In the genomic region with DNA sequence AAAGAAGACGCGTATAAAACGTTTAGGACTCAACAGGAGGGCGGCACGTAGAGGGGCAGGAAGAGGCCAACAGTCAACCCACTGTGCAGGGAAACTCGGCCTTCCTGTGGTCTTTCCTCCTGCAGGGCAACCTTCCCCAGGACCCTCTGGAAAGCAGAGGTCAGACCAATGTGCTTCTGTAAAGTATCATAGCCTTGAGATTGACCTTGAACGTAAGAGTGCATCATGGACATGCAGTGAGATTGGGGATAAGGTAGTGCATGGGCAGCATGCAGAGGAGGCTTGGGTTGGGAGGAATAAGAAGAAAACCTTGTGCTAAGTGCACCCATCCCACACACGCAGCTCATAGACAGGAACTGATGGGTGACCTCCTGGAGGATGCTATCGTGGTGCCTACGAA, we compare ENCODE assay signal across 1 cellular context.
TF ChIP-seq lines count a peak whose summit lies in the region.

No MANE protein-coding gene starts in this region.

TF ChIP-seq in HepG2, 621 proteins besides CTCF, POLR2A, EP300 and RAD21:
- no peak for TF ChIP-seq YEATS2 (CRISPR knock-in tag; IDR thresholded peaks at IDR 0.05; ENCODE audit: borderline replicate concordance)
- no peak for TF ChIP-seq AHDC1 (CRISPR knock-in tag; IDR thresholded peaks at IDR 0.05; ENCODE audit: borderline replicate concordance)
- TF ChIP-seq HOXA5 (CRISPR knock-in tag; IDR thresholded peaks at IDR 0.05) = no peak
- no peak for TF ChIP-seq PITX1 (CRISPR knock-in tag; IDR thresholded peaks at IDR 0.05)
- no peak for TF ChIP-seq ZMAT5 (CRISPR knock-in tag; IDR thresholded peaks at IDR 0.05; ENCODE audit: borderline replicate concordance, low read depth)
- TF ChIP-seq CENPT (CRISPR knock-in tag; IDR thresholded peaks at IDR 0.05; ENCODE audit: low read depth) = no peak
- TF ChIP-seq, protein P1, sequence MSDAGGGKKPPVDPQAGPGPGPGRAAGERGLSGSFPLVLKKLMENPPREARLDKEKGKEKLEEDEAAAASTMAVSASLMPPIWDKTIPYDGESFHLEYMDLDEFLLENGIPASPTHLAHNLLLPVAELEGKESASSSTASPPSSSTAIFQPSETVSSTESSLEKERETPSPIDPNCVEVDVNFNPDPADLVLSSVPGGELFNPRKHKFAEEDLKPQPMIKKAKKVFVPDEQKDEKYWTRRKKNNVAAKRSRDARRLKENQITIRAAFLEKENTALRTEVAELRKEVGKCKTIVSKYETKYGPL (CRISPR knock-in tag; IDR thresholded peaks at IDR 0.05) = no peak
- no peak for TF ChIP-seq ZBTB42 (CRISPR knock-in tag; IDR thresholded peaks at IDR 0.05)
- TF ChIP-seq, protein P2, sequence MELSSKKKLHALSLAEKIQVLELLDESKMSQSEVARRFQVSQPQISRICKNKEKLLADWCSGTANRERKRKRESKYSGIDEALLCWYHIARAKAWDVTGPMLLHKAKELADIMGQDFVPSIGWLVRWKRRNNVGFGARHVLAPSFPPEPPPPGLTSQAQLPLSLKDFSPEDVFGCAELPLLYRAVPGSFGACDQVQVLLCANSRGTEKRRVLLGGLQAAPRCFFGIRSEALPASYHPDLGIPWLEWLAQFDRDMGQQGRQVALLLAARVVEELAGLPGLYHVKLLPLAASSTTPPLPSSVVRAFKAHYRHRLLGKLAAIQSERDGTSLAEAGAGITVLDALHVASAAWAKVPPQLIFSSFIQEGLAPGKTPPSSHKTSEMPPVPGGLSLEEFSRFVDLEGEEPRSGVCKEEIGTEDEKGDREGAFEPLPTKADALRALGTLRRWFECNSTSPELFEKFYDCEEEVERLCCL (CRISPR knock-in tag; IDR thresholded peaks at IDR 0.05; ENCODE audit: borderline replicate concordance) = no peak
- TF ChIP-seq PRMT3 (CRISPR knock-in tag; IDR thresholded peaks at IDR 0.05; ENCODE audit: borderline replicate concordance, low read depth) = no peak
- TF ChIP-seq SATB2 (CRISPR knock-in tag; IDR thresholded peaks at IDR 0.05) = no peak
- TF ChIP-seq KAT2B (IDR thresholded peaks at IDR 0.05; ENCODE audit: borderline replicate concordance, low read depth, low read length) = no peak
- no peak for TF ChIP-seq ZNF678 (CRISPR knock-in tag; IDR thresholded peaks at IDR 0.05)
